Comparison of ENCODE assay signal across 13 cellular contexts in the genomic region with DNA sequence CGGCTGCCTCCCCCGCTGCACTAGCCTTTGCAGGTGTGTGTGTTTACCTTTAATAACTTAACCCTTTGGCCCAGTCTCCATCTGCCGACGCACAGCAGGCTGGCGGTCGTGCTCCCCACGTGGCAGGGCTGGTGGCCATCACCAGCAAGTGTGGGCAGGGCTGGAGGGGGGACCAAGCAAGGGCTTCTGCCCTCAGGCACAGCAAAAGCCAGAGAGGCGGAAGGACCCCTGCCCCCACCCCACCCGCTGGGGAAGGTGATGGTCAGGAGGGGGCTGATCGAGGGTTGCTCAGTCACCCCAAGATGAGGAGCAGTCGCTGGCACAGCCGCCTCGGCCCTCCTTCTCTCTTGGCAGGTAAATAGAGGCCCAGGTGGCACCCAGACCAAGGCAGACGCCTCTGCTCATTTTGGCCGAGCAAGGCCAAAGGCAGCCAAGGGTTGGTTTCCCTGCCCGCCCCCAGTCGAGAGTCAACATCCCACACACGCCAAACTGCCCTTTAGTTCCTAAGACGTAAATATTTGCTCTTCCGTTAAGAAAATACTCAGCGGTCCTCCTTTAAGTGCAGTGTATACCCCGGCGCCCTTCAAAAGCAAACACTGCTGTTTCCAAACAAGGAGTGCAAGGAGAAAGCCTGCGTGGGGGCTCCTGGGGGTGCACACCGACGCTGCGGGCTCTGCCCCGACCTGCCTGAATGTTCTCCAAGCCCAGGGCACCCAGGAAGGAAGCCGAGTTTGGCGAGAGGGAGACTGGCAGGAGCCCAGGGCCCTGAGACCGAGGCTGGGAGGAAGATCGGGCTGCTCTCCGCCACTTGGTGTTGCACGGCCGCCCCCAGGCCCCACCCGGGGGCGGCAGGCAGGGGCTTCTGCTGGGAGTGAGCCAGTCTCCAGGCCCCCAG.
DNase-seq lines count a peak whose midpoint lies in the region; ATAC-seq, FAIRE-seq and TF ChIP-seq lines count a peak whose summit lies in the region.
"Had no signal": no experiment of that assay in that cellular context is flagged by ENCODE, and none has a peak within 500 bp of the region (broad histone marks: within the 10 kb centered on the region; RNA-seq: fewer than 3 reads in every experiment).

No MANE protein-coding gene starts in this region.

- H3K27ac ChIP-seq in HepG2 (ENCODE audit: extremely low read length, insufficient read depth, low read length) (no peak overlapping the region), right lobe of liver (peak overlapping the region in 1 of 3 donors; percentile 51), body of pancreas (peak overlapping the region; percentile 74 to 89 (median 83))

- no peak for ATAC-seq in HepG2
- ATAC-seq in right lobe of liver, result no peak
- ATAC-seq in body of pancreas, result peak; percentile 43
- ATAC-seq in activated naive CD8-positive, alpha-beta T cell treated with anti-CD3 and anti-CD28 coated beads, Interleukin-2, amount 50 U/mL, for 24 hours, result no peak

- 0 out of 2 replicates have a peak overlapping the region, but pooled peaks have one; percentile 59 for H3K4me2 ChIP-seq in HepG2 (ENCODE audit: low read depth, low read length)

- H3K36me3 ChIP-seq in HepG2 (replicated peaks in 1 of 2; ENCODE audit: control insufficient read depth in 1 of 2, insufficient read depth in 2 of 2, low read length in 2 of 2) (no peaks in the 10 kb centered on the region), right lobe of liver (no peaks in the 10 kb centered on the region), body of pancreas (replicated peaks in 1 of 2; ENCODE audit: insufficient read depth in 1 of 2, low read depth in 2 of 2) (no peaks in the 10 kb centered on the region)

- H3K4me3 Mint-ChIP-seq in mesothelial cell of epicardium, result no peak overlapping the region
- H3K4me3 Mint-ChIP-seq in activated naive CD8-positive, alpha-beta T cell treated with anti-CD3 and anti-CD28 coated beads, Interleukin-2, amount 50 U/mL, for 24 hours, result no peak overlapping the region
- no peak overlapping the region for H3K4me3 Mint-ChIP-seq in activated CD4-positive, alpha-beta memory T cell treated with anti-CD3 and anti-CD28 coated beads, Interleukin-2, amount 10 ng/mL, durations not matched to agents 7 days and 5 days
- H3K4me3 Mint-ChIP-seq: activated CD4-positive, alpha-beta T cell treated with anti-CD3 and anti-CD28 coated beads, Interleukin-2, amount 10 ng/mL, durations not matched to agents 7 days and 5 days; T-helper 1 cell treated with Interleukin-12 subunit alpha and Interleukin-12 subunit beta and Interleukin-4 antibody, amounts not matched to agents 30 μg/mL and 1 μg/mL, for 36 hours had no signal

- POLR2A ChIA-PET in HepG2 (lab: Yijun Ruan, JAX), result interaction anchor here (1.2 to 1.4 kb wide), 2 partner anchors 11 to 133 kb away, joined by 6 to 13 read pairs; no protein-coding TSS in a partner anchor
- POLR2A ChIA-PET in activated CD4-positive, alpha-beta memory T cell treated with anti-CD3 and anti-CD28 coated beads, Interleukin-2, amount 10 ng/mL, durations not matched to agents 7 days and 5 days (lab: Charles Lee), result no interaction called here

- H3K4me1 ChIP-seq in HepG2 (ENCODE audit: insufficient read depth, low read length) (peaks cover 77% of the 10 kb centered on the region), right lobe of liver (peaks cover 0 to 18% (median 3%) of the 10 kb centered on the region in 4 donors), body of pancreas (peaks cover 30% of the 10 kb centered on the region)

- H4K20me1 ChIP-seq in HepG2 (ENCODE audit: insufficient read depth, low read length), result no peaks in the 10 kb centered on the region

- H3K27me3 ChIP-seq in HepG2 (ENCODE audit: control insufficient read depth in 1 of 2, insufficient read depth in 2 of 2, low read length in 2 of 2) (no peaks in the 10 kb centered on the region), right lobe of liver (no peaks in the 10 kb centered on the region), body of pancreas (no peaks in the 10 kb centered on the region)

- H2AFZ ChIP-seq in HepG2 (ENCODE audit: low read length), result no peak overlapping the region

- no peaks in the 10 kb centered on the region for H3K36me3 Mint-ChIP-seq in mesothelial cell of epicardium
- H3K36me3 Mint-ChIP-seq in activated naive CD8-positive, alpha-beta T cell treated with anti-CD3 and anti-CD28 coated beads, Interleukin-2, amount 50 U/mL, for 24 hours (ENCODE audit: low read depth), result no peaks in the 10 kb centered on the region
- H3K36me3 Mint-ChIP-seq in activated CD4-positive, alpha-beta memory T cell treated with anti-CD3 and anti-CD28 coated beads, Interleukin-2, amount 10 ng/mL, durations not matched to agents 7 days and 5 days (ENCODE audit: low read depth), result no peaks in the 10 kb centered on the region

- no peak for DNase-seq in HepG2 (ENCODE audit: low spot score)
- DNase-seq in right lobe of liver, result no peak
- DNase-seq in body of pancreas, result peak; percentile 57 to 78 (median 70)
- no peak for DNase-seq in mesothelial cell of epicardium (ENCODE audit: low spot score in 2 of 2, unreplicated experiment in 2 of 2)
- DNase-seq in activated naive CD8-positive, alpha-beta T cell treated with anti-CD3 and anti-CD28 coated beads, Interleukin-2, amount 50 U/mL, for 24 hours, result no peak
- no peak for DNase-seq in activated CD4-positive, alpha-beta memory T cell treated with anti-CD3 and anti-CD28 coated beads, Interleukin-2, amount 10 ng/mL, durations not matched to agents 7 days and 5 days
- DNase-seq in cortex of kidney (lab: John Stamatoyannopoulos, UW), result no peak
- no peak for DNase-seq in NK-92 (lab: John Stamatoyannopoulos, UW; ENCODE audit: unreplicated experiment)
- DNase-seq: activated CD4-positive, alpha-beta T cell treated with anti-CD3 and anti-CD28 coated beads, Interleukin-2, amount 10 ng/mL, durations not matched to agents 7 days and 5 days; activated naive CD4-positive, alpha-beta T cell; foreskin melanocyte had no signal

- FAIRE-seq in HepG2 (lab: Jason Lieb, UNC), result no peak
- FAIRE-seq: colon had no signal

- TF ChIP-seq POLR2A in HepG2 (IDR thresholded peaks at IDR 0.05; ENCODE audit: insufficient read depth in 1 of 2, low read depth in 2 of 2, low read length in 2 of 2) (no peak), right lobe of liver (IDR thresholded peaks at IDR 0.05) (no peak), body of pancreas (IDR thresholded peaks at IDR 0.05) (peak in 1 of 3 donors; percentile 14)

- no peak for TF ChIP-seq EP300 in HepG2 (IDR thresholded peaks at IDR 0.05; ENCODE audit: low read depth in 2 of 2, low read length in 2 of 2)
- TF ChIP-seq EP300 in HepG2 (CRISPR knock-in tag; IDR thresholded peaks at IDR 0.05; ENCODE audit: borderline replicate concordance), result no peak

- no peak overlapping the region for H3K4me3 ChIP-seq in HepG2 (replicated peaks in 1 of 3; ENCODE audit: insufficient read depth in 1 of 3, low read depth in 2 of 3, low read length in 3 of 3)
- no peak overlapping the region for H3K4me3 ChIP-seq in right lobe of liver
- H3K4me3 ChIP-seq in body of pancreas, result no peak overlapping the region

- H3K9ac ChIP-seq in HepG2 (ENCODE audit: insufficient read depth, low read depth, low read length), result 0 out of 2 replicates have a peak overlapping the region, but pooled peaks have one; percentile 6

- no peaks in the 10 kb centered on the region for H3K9me3 Mint-ChIP-seq in mesothelial cell of epicardium
- H3K9me3 Mint-ChIP-seq in activated naive CD8-positive, alpha-beta T cell treated with anti-CD3 and anti-CD28 coated beads, Interleukin-2, amount 50 U/mL, for 24 hours, result no peaks in the 10 kb centered on the region
- H3K9me3 Mint-ChIP-seq in activated CD4-positive, alpha-beta memory T cell treated with anti-CD3 and anti-CD28 coated beads, Interleukin-2, amount 10 ng/mL, durations not matched to agents 7 days and 5 days, result no peaks in the 10 kb centered on the region
- H3K9me3 Mint-ChIP-seq: activated CD4-positive, alpha-beta T cell treated with anti-CD3 and anti-CD28 coated beads, Interleukin-2, amount 10 ng/mL, durations not matched to agents 7 days and 5 days; T-helper 1 cell treated with Interleukin-12 subunit alpha and Interleukin-12 subunit beta and Interleukin-4 antibody, amounts not matched to agents 30 μg/mL and 1 μg/mL, for 36 hours had no signal

- in situ Hi-C loops in HepG2 (cut with HindIII; ENCODE audit: extremely low pct_ligation_motif_present, low pct_unique_long_range_greater_than_20kb), result no loop called here

- H3K27ac Mint-ChIP-seq in mesothelial cell of epicardium, result peak overlapping the region; percentile 88
- no peak overlapping the region for H3K27ac Mint-ChIP-seq in activated naive CD8-positive, alpha-beta T cell treated with anti-CD3 and anti-CD28 coated beads, Interleukin-2, amount 50 U/mL, for 24 hours
- no peak overlapping the region for H3K27ac Mint-ChIP-seq in activated CD4-positive, alpha-beta memory T cell treated with anti-CD3 and anti-CD28 coated beads, Interleukin-2, amount 10 ng/mL, durations not matched to agents 7 days and 5 days
- H3K27ac Mint-ChIP-seq: activated CD4-positive, alpha-beta T cell treated with anti-CD3 and anti-CD28 coated beads, Interleukin-2, amount 10 ng/mL, durations not matched to agents 7 days and 5 days; T-helper 1 cell treated with Interleukin-12 subunit alpha and Interleukin-12 subunit beta and Interleukin-4 antibody, amounts not matched to agents 30 μg/mL and 1 μg/mL, for 36 hours had no signal

- TF ChIP-seq CTCF in HepG2 (CRISPR knock-in tag; IDR thresholded peaks at IDR 0.05) (no peak), right lobe of liver (IDR thresholded peaks at IDR 0.05) (no peak), body of pancreas (IDR thresholded peaks at IDR 0.05) (no peak), mesothelial cell of epicardium (IDR thresholded peaks at IDR 0.05; ENCODE audit: unreplicated experiment) (no peak)

- H3K79me2 ChIP-seq in HepG2 (ENCODE audit: insufficient read depth, low read length), result no peaks in the 10 kb centered on the region

- BruUV-seq in HepG2 (replicated peaks; lab: Mats Ljungman, UMichigan), result no TSS peak

- intact Hi-C loops in HepG2 (cut with micrococcal nuclease; ENCODE audit: unreplicated experiment), result loop anchor here (5.0 kb wide), 2 partner anchors 57 to 303 kb away; no protein-coding TSS in a partner anchor
- intact Hi-C loops in right lobe of liver (cut with DNase I), result no loop called here
- intact Hi-C loops in body of pancreas (cut with DNase I), result no loop called here

- CTCF ChIA-PET in HepG2 (lab: Yijun Ruan, JAX; ENCODE audit: low intra/inter-chr PET ratio, low total read pairs), result no interaction called here
- CTCF ChIA-PET in activated CD4-positive, alpha-beta memory T cell treated with anti-CD3 and anti-CD28 coated beads, Interleukin-2, amount 10 ng/mL, durations not matched to agents 7 days and 5 days (lab: Charles Lee), result no interaction called here

- TF ChIP-seq RAD21 in HepG2 (CRISPR knock-in tag; IDR thresholded peaks at IDR 0.05), result no peak

- no peaks in the 10 kb centered on the region for H3K9me3 ChIP-seq in HepG2 (ENCODE audit: low read length)
- no peaks in the 10 kb centered on the region for H3K9me3 ChIP-seq in right lobe of liver
- H3K9me3 ChIP-seq in body of pancreas, result no peaks in the 10 kb centered on the region

- H3K4me1 Mint-ChIP-seq in mesothelial cell of epicardium, result peaks cover 57% of the 10 kb centered on the region
- H3K4me1 Mint-ChIP-seq in activated naive CD8-positive, alpha-beta T cell treated with anti-CD3 and anti-CD28 coated beads, Interleukin-2, amount 50 U/mL, for 24 hours, result peaks cover 8% of the 10 kb centered on the region
- H3K4me1 Mint-ChIP-seq in activated CD4-positive, alpha-beta memory T cell treated with anti-CD3 and anti-CD28 coated beads, Interleukin-2, amount 10 ng/mL, durations not matched to agents 7 days and 5 days, result peaks cover 8% of the 10 kb centered on the region

- 50% methylated on average over 21 of the region's 37 CpGs for WGBS in HepG2 (ENCODE audit: low lambda C conversion rate)
- WGBS in right lobe of liver (ENCODE audit: insufficient coverage, low coverage, low lambda C conversion rate, missing lambda C conversion rate), result 51% methylated on average over 6 of the region's 37 CpGs
- 33 to 35% methylated on average over 16 to 37 of the region's 37 CpGs for WGBS in body of pancreas, 2 donors

- H3K27me3 Mint-ChIP-seq in mesothelial cell of epicardium (ENCODE audit: low read depth), result no peaks in the 10 kb centered on the region
- H3K27me3 Mint-ChIP-seq in activated naive CD8-positive, alpha-beta T cell treated with anti-CD3 and anti-CD28 coated beads, Interleukin-2, amount 50 U/mL, for 24 hours, result no peaks in the 10 kb centered on the region
- H3K27me3 Mint-ChIP-seq in activated CD4-positive, alpha-beta memory T cell treated with anti-CD3 and anti-CD28 coated beads, Interleukin-2, amount 10 ng/mL, durations not matched to agents 7 days and 5 days, result no peaks in the 10 kb centered on the region

Comparison
In these comparisons a context has a peak if more than half of its experiments do, and no peak if none do; other contexts are left out.
1. DNase-seq: peak in body of pancreas (4 of 4); none in HepG2 (single experiment), right lobe of liver (0 of 3), mesothelial cell of epicardium (0 of 2), activated naive CD8-positive, alpha-beta T cell treated with anti-CD3 and anti-CD28 coated beads, Interleukin-2, amount 50 U/mL, for 24 hours (single experiment), activated CD4-positive, alpha-beta memory T cell treated with anti-CD3 and anti-CD28 coated beads, Interleukin-2, amount 10 ng/mL, durations not matched to agents 7 days and 5 days (single experiment), cortex of kidney (single experiment) and NK-92 (single experiment).